Comparison of ENCODE assay signal across 20 cellular contexts in genomic region chr3:21786454-21786829, GRCh38. TPM values are rescaled to one million over a fixed set of nuclear protein-coding genes. Genes with fewer than 3 reads are reported as not detected.
DNase-seq lines count a peak whose midpoint lies in the region; ATAC-seq and TF ChIP-seq lines count a peak whose summit lies in the region.
"Had no signal": no experiment of that assay in that cellular context is flagged by ENCODE, and none has a peak within 500 bp of the region (broad histone marks: within the 10 kb centered on the region; RNA-seq: fewer than 3 reads in every experiment).

No MANE protein-coding gene starts in this region.

- H3K4me1 ChIP-seq in heart left ventricle (peaks cover 5 to 58% (median 39%) of the 10 kb centered on the region in 12 donors), parathyroid adenoma (no peaks in the 10 kb centered on the region), HAP-1 (no peaks in the 10 kb centered on the region)

- H3K4me2 ChIP-seq in parathyroid adenoma (ENCODE audit: low read length) = peak overlapping the region; percentile 31

- in situ Hi-C loops in HAP-1 (cut with MboI; ENCODE audit: low sequenced_read_pairs) = no loop called here

- no peak overlapping the region for H3K9ac ChIP-seq in parathyroid adenoma

- H3K27ac ChIP-seq in heart left ventricle (peak overlapping the region in 11 of 12 donors; percentile 35 to 70 (median 60)), coronary artery (peak overlapping the region; percentile 48 to 60), parathyroid adenoma (no peak overlapping the region)
- H3K27ac ChIP-seq: SK-N-MC had no signal

- intact Hi-C loops in heart left ventricle (cut with DNase I) (loop anchor here in 1 of 10 donors (10.0 kb wide), 1 partner anchor 48 kb away; no protein-coding TSS in a partner anchor), cardiac septum (cut with DNase I) (no loop called here)

- DNase-seq in heart left ventricle (no peak), cardiac septum (ENCODE audit: low spot score) (no peak), coronary artery (ENCODE audit: low spot score) (no peak), NCI-H2029 treated with DMSO at 0.1 percent for 48 hours (lab: John Stamatoyannopoulos, UW) (no peak), NCI-H1105 (lab: John Stamatoyannopoulos, UW) (no peak), HAP-1 (ENCODE audit: low spot score in 2 of 2) (no peak)
- DNase-seq: DMS53, GF-D8, GOT3, IMR-90, MV-4-11, NCI-H1694, NCI-H2081 treated with DMSO at 0.1 percent for 48 hours, NCI-H2171 treated with DMSO at 0.1 percent for 48 hours, SHP77 treated with DMSO at 0.1 percent for 48 hours had no signal

- H3K9me3 ChIP-seq in heart left ventricle = peaks cover 0 to 2% (median 0%) of the 10 kb centered on the region in 12 donors
- H3K9me3 ChIP-seq in parathyroid adenoma (ENCODE audit: control insufficient read depth, low read length) = no peaks in the 10 kb centered on the region
- H3K9me3 ChIP-seq in HAP-1 = no peaks in the 10 kb centered on the region

- H3K4me3 ChIP-seq in heart left ventricle (no peak overlapping the region), coronary artery (no peak overlapping the region), parathyroid adenoma (ENCODE audit: low read depth, low read length) (no peak overlapping the region), HAP-1 (no peak overlapping the region)
- H3K4me3 ChIP-seq: SK-N-MC had no signal

- H3K27me3 ChIP-seq in heart left ventricle (no peaks in the 10 kb centered on the region), parathyroid adenoma (ENCODE audit: control insufficient read depth, insufficient read depth, low read length) (no peaks in the 10 kb centered on the region), HAP-1 (ENCODE audit: low read depth) (no peaks in the 10 kb centered on the region)

- no peaks in the 10 kb centered on the region for H3K79me2 ChIP-seq in parathyroid adenoma

- no peak for TF ChIP-seq CTCF in heart left ventricle (IDR thresholded peaks at IDR 0.05)
- TF ChIP-seq CTCF in coronary artery (IDR thresholded peaks at IDR 0.05) = no peak
- no peak for TF ChIP-seq CTCF in parathyroid adenoma (IDR thresholded peaks at IDR 0.05)

- H3K36me3 ChIP-seq in heart left ventricle (no peaks in the 10 kb centered on the region), parathyroid adenoma (ENCODE audit: control insufficient read depth, insufficient read depth, low read length) (no peaks in the 10 kb centered on the region), HAP-1 (replicated peaks) (no peaks in the 10 kb centered on the region)

- 30 to 63% (median 51%) methylated on average over 2 of the region's 2 CpGs for WGBS in heart left ventricle, 4 donors

- ATAC-seq in heart left ventricle = peak in 1 of 4 donors; percentile 41
- ATAC-seq: HCT116 had no signal

- H2AFZ ChIP-seq in parathyroid adenoma = no peak overlapping the region

- no peak for TF ChIP-seq POLR2A in heart left ventricle (IDR thresholded peaks at IDR 0.05)

RNA-seq across cellular contexts. Expression of gene ZNF385D, which starts 35.4 kb away (rescaled TPM):
- 10 to 100 TPM in 4 of 9 donors, 1 to 10 TPM in 5; 1.3 to 19.8 (median 8.6) TPM for total RNA-seq in heart left ventricle
- polyA plus RNA-seq in heart left ventricle = 1 to 10 TPM; 3.0 to 7.9 TPM
- 12.5 TPM for total RNA-seq in cardiac septum
- total RNA-seq: RPMI7951 had no signal
- polyA plus RNA-seq: CD14-positive monocyte had no signal
